8 cellular contexts compared by ENCODE assay signal in the genomic region with DNA sequence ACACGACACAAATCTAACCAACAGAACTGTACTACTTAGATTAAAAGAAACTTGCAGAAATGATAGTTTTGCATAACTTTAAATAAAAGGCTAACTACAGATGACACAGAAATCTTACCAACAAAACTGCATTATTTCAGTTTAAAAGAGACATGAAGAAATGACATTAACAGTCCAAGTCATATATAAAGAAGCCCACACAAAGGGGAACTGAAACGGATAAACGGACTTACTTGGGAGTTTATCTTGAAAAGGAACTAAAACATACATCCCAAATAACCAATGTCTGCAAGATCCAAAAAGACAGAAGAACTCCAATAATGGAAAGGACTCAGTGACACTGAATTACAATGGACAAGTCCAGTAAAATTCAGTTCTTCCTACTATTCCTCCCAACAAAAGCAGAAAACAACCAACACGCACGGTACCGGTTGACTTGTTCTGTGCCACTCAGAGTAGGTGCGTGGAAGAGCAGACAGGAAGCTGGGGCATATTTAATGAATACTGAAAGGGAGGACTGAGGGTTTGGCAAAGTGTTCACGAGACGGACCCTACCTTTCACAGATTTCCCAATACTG. TPM values are rescaled to one million over a fixed set of nuclear protein-coding genes. Genes with fewer than 3 reads are reported as not detected.
DNase-seq lines count a peak whose midpoint lies in the region; ATAC-seq lines count a peak whose summit lies in the region.

No MANE protein-coding gene starts in this region.

- ATAC-seq in HG02981 (IDR thresholded peaks at IDR 0.05; ENCODE audit: unreplicated experiment), result peak; percentile 37
- ATAC-seq in naive thymus-derived CD8-positive, alpha-beta T cell, result peak; percentile 29 to 37

- no peak overlapping the region for H3K27ac ChIP-seq in SJCRH30
- peak overlapping the region; percentile 45 to 74 for H3K27ac ChIP-seq in esophagus (ENCODE audit: low read depth in 2 of 2, low read length in 1 of 2)

- peaks cover 2% of the 10 kb centered on the region for H3K27me3 Mint-ChIP-seq in activated naive CD4-positive, alpha-beta T cell treated with anti-CD3 and anti-CD28 coated beads, Interleukin-2, amount 50 U/mL, for 24 hours
- H3K27me3 Mint-ChIP-seq in naive thymus-derived CD8-positive, alpha-beta T cell, result peaks cover 5 to 27% (median 12%) of the 10 kb centered on the region in 5 donors

- peaks cover 9% of the 10 kb centered on the region for H3K4me1 Mint-ChIP-seq in activated naive CD4-positive, alpha-beta T cell treated with anti-CD3 and anti-CD28 coated beads, Interleukin-2, amount 50 U/mL, for 24 hours
- H3K4me1 Mint-ChIP-seq in naive thymus-derived CD8-positive, alpha-beta T cell, result peaks cover 4 to 11% (median 8%) of the 10 kb centered on the region in 4 donors

- peaks cover 9% of the 10 kb centered on the region for H3K36me3 Mint-ChIP-seq in activated naive CD4-positive, alpha-beta T cell treated with anti-CD3 and anti-CD28 coated beads, Interleukin-2, amount 50 U/mL, for 24 hours
- peaks cover 0 to 3% (median 0%) of the 10 kb centered on the region in 3 donors for H3K36me3 Mint-ChIP-seq in naive thymus-derived CD8-positive, alpha-beta T cell

- 24 to 27% methylated on average over 9 of the region's 9 CpGs for WGBS in esophagus, 2 donors

- peak overlapping the region; percentile 43 for H3K27ac Mint-ChIP-seq in activated naive CD4-positive, alpha-beta T cell treated with anti-CD3 and anti-CD28 coated beads, Interleukin-2, amount 50 U/mL, for 24 hours
- H3K27ac Mint-ChIP-seq in naive thymus-derived CD8-positive, alpha-beta T cell, result peak overlapping the region in 2 of 10 donors; percentile 53

- no peak for DNase-seq in activated naive CD4-positive, alpha-beta T cell treated with anti-CD3 and anti-CD28 coated beads, Interleukin-2, amount 50 U/mL, for 16 hours
- DNase-seq in SJCRH30, result no peak
- peak in 2 of 10 donors; percentile 8 to 19 for DNase-seq in naive thymus-derived CD8-positive, alpha-beta T cell
- DNase-seq in occipital lobe (lab: John Stamatoyannopoulos, UW), result no peak
- DNase-seq in HCEC 1CT, result no peak

- H3K9me3 Mint-ChIP-seq in activated naive CD4-positive, alpha-beta T cell treated with anti-CD3 and anti-CD28 coated beads, Interleukin-2, amount 50 U/mL, for 24 hours, result no peaks in the 10 kb centered on the region
- peaks cover 0 to 2% (median 0%) of the 10 kb centered on the region in 9 donors for H3K9me3 Mint-ChIP-seq in naive thymus-derived CD8-positive, alpha-beta T cell

- H3K4me1 ChIP-seq in SJCRH30 (no peaks in the 10 kb centered on the region), esophagus (ENCODE audit: control insufficient read depth in 2 of 2, insufficient read depth in 2 of 2, low read length in 1 of 2) (peaks cover 0 to 7% of the 10 kb centered on the region in 2 donors)

- H3K36me3 ChIP-seq in SJCRH30 (no peaks in the 10 kb centered on the region), esophagus (ENCODE audit: control insufficient read depth in 2 of 2, insufficient read depth in 2 of 2, low read length in 1 of 2) (no peaks in the 10 kb centered on the region)

- POLR2A ChIA-PET in naive thymus-derived CD8-positive, alpha-beta T cell (lab: Charles Lee), result no interaction called here

- H3K27me3 ChIP-seq in SJCRH30, result no peaks in the 10 kb centered on the region
- no peaks in the 10 kb centered on the region for H3K27me3 ChIP-seq in esophagus (ENCODE audit: control insufficient read depth in 1 of 2, insufficient read depth in 2 of 2, low read length in 2 of 2)

- H3K9me3 ChIP-seq in SJCRH30 (replicated peaks) (no peaks in the 10 kb centered on the region), esophagus (ENCODE audit: control insufficient read depth in 2 of 2, insufficient read depth in 1 of 2, low read depth in 1 of 2, low read length in 1 of 2) (peaks cover 0 to 5% of the 10 kb centered on the region in 2 donors)

- H3K4me3 ChIP-seq in SJCRH30, result peak overlapping the region; percentile 58
- H3K4me3 ChIP-seq in esophagus (ENCODE audit: low read depth in 1 of 2, low read length in 2 of 2), result peak overlapping the region; percentile 68 to 80

- H3K4me3 Mint-ChIP-seq in activated naive CD4-positive, alpha-beta T cell treated with anti-CD3 and anti-CD28 coated beads, Interleukin-2, amount 50 U/mL, for 24 hours, result peak overlapping the region; percentile 92
- peak overlapping the region; percentile 79 to 91 (median 88) for H3K4me3 Mint-ChIP-seq in naive thymus-derived CD8-positive, alpha-beta T cell

RNA-seq across cellular contexts. Expression of gene CPM, which starts 0.8 kb away (rescaled TPM):
- 0.43 and 1.2 TPM in 2 replicates for total RNA-seq in SJCRH30 (2014; rRNA removed; shearing (Covaris generic))
- polyA plus RNA-seq in esophagus, result 1 to 10 TPM; 1.8 to 4.1 TPM
- total RNA-seq in naive thymus-derived CD8-positive, alpha-beta T cell, result under 1 TPM; 0.47 to 0.81 TPM
- under 1 TPM in 1 of 3 donors, not detected in 2; 0.81 TPM for polyA plus RNA-seq in naive thymus-derived CD8-positive, alpha-beta T cell
- total RNA-seq in occipital lobe, result 1.7 TPM
